In the genomic region with DNA sequence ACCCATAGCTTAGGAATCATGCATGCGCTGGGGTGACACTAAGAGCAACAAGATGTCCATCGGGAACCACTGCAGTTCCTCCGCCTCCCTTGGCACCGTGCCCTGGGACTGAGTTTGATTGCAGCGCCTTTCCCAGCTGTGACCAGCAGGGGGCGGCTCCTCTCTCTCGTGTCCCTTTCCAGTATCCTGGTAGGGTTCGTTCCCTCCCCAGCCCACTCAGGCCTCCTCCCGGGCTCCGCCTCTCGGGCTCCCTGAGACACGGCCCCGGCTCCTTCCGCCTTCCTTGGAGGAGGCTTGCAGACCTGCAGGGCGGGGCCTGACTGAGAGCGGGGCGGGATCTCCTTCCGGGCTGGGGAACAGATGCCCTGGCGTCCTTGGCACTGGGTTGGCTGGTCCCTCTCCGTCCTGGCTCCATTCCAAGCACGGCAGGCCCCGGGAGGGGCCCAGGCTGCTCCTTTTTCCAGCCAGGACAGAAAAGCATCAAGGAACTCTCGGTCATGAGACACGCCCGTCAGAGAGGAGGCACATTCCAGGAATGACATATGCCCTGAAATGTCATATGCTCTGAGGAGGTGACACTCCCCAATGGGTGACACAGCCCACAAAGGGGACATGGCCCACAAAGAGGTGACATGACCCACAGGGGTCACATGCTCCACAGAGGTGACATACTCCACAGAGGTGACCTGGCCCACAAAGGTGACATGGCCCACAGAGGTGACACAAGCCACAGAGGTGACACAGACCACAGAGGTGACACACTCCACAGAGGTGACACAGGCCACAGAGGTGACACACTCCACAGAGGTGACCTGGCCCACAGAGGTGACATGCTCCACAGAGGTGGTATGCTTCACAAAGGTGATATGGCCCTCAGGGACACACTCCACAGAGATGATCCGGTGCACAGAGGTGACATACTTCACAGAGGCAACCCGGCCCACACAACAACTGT, we compare ENCODE assay signal across 8 cellular contexts.
A peak's percentile ranks its signal among the peaks of the same experiment; 100 is the strongest.
DNase-seq lines count a peak whose midpoint lies in the region; ATAC-seq and TF ChIP-seq lines count a peak whose summit lies in the region.

No MANE protein-coding gene starts in this region.

- H3K4me1 ChIP-seq in fibroblast of lung (ENCODE audit: control insufficient read depth, extremely low read depth, insufficient read depth, low read length), result peaks cover 31% of the 10 kb centered on the region
- peaks cover 14 to 20% of the 10 kb centered on the region in 2 donors for H3K4me1 ChIP-seq in naive thymus-derived CD4-positive, alpha-beta T cell (ENCODE audit: control insufficient read depth in 2 of 2, insufficient read depth in 2 of 2, low read length in 2 of 2)

- H3K9ac ChIP-seq in fibroblast of lung (ENCODE audit: insufficient read depth, low read length), result no peak overlapping the region

- TF ChIP-seq CTCF in GM12874 (IDR thresholded peaks at IDR 0.05; ENCODE audit: insufficient read depth, low read depth, low read length) (peak; percentile 94), fibroblast of lung (conservative IDR thresholded peaks at IDR 0.05 in 1 of 2, IDR thresholded peaks at IDR 0.05 in 1 of 2; ENCODE audit: low read depth in 1 of 2, low read length in 2 of 2) (peak; percentile 75 to 94)

- H3K27ac Mint-ChIP-seq in activated T-helper 1 cell treated with anti-CD3 and anti-CD28 coated beads, Interleukin-12 subunit alpha, Interleukin-12 subunit beta, Interleukin-2, Interleukin-4 antibody, amounts not matched to agents 30 ng/mL and 10 ng/mL and 1 ng/mL, durations not matched to agents 14 hours and 24 hours and 36 hours, result no peak overlapping the region
- H3K27ac Mint-ChIP-seq in naive thymus-derived CD4-positive, alpha-beta T cell, result peak overlapping the region in 2 of 9 donors; percentile 15 to 17

- CTCF ChIA-PET in naive thymus-derived CD4-positive, alpha-beta T cell (lab: Charles Lee), result interaction anchor here (0.6 to 2.1 kb wide), 9 partner anchors 10 to 429 kb away, joined by 3 to 10 read pairs (median 3); no protein-coding TSS in a partner anchor

- H3K4me1 Mint-ChIP-seq in activated T-helper 1 cell treated with anti-CD3 and anti-CD28 coated beads, Interleukin-12 subunit alpha, Interleukin-12 subunit beta, Interleukin-2, Interleukin-4 antibody, amounts not matched to agents 30 ng/mL and 10 ng/mL and 1 ng/mL, durations not matched to agents 14 hours and 24 hours and 36 hours (ENCODE audit: low read depth), result peaks cover 9% of the 10 kb centered on the region
- H3K4me1 Mint-ChIP-seq in naive thymus-derived CD4-positive, alpha-beta T cell, result peaks cover 5 to 20% (median 10%) of the 10 kb centered on the region in 7 donors

- no peaks in the 10 kb centered on the region for H4K20me1 ChIP-seq in fibroblast of lung (ENCODE audit: control insufficient read depth, extremely low read depth, insufficient read depth, low read length)

- no peaks in the 10 kb centered on the region for H3K36me3 Mint-ChIP-seq in activated T-helper 1 cell treated with anti-CD3 and anti-CD28 coated beads, Interleukin-12 subunit alpha, Interleukin-12 subunit beta, Interleukin-2, Interleukin-4 antibody, amounts not matched to agents 30 ng/mL and 10 ng/mL and 1 ng/mL, durations not matched to agents 14 hours and 24 hours and 36 hours (ENCODE audit: low read depth)
- no peaks in the 10 kb centered on the region for H3K36me3 Mint-ChIP-seq in naive thymus-derived CD4-positive, alpha-beta T cell

- H3K4me3 ChIP-seq in Jurkat, Clone E6-1 (ENCODE audit: low read length), result no peak overlapping the region
- H3K4me3 ChIP-seq in fibroblast of lung (replicated peaks in 1 of 4; ENCODE audit: control extremely low read depth in 1 of 4, insufficient read depth in 1 of 4, low read depth in 3 of 4, low read length in 4 of 4), result peak overlapping the region in 3 of 4 experiments; percentile 16 to 52 (median 46)
- no peak overlapping the region for H3K4me3 ChIP-seq in naive thymus-derived CD4-positive, alpha-beta T cell (ENCODE audit: low read length)

- H2AFZ ChIP-seq in fibroblast of lung (ENCODE audit: low read length), result peak overlapping the region; percentile 74

- peak overlapping the region; percentile 48 for H3K4me2 ChIP-seq in fibroblast of lung (ENCODE audit: extremely low read depth, insufficient read depth, low read length)

- no peak overlapping the region for H3K4me3 Mint-ChIP-seq in activated T-helper 1 cell treated with anti-CD3 and anti-CD28 coated beads, Interleukin-12 subunit alpha, Interleukin-12 subunit beta, Interleukin-2, Interleukin-4 antibody, amounts not matched to agents 30 ng/mL and 10 ng/mL and 1 ng/mL, durations not matched to agents 14 hours and 24 hours and 36 hours
- H3K4me3 Mint-ChIP-seq in naive thymus-derived CD4-positive, alpha-beta T cell, result peak overlapping the region in 9 of 10 donors; percentile 0 to 66 (median 35)

- ATAC-seq in naive thymus-derived CD4-positive, alpha-beta T cell, result peak; percentile 75
- no peak for ATAC-seq in HG03378 (IDR thresholded peaks at IDR 0.05; ENCODE audit: unreplicated experiment)

- no peaks in the 10 kb centered on the region for H3K27me3 ChIP-seq in fibroblast of lung (ENCODE audit: control insufficient read depth, insufficient read depth, low read length)
- no peaks in the 10 kb centered on the region for H3K27me3 ChIP-seq in naive thymus-derived CD4-positive, alpha-beta T cell (ENCODE audit: control insufficient read depth in 2 of 2, insufficient read depth in 2 of 2, low read length in 2 of 2)

- intact Hi-C loops in activated T-helper 1 cell treated with anti-CD3 and anti-CD28 coated beads, Interleukin-12 subunit alpha, Interleukin-12 subunit beta, Interleukin-2, Interleukin-4 antibody, amounts not matched to agents 30 ng/mL and 10 ng/mL and 1 ng/mL, durations not matched to agents 14 hours and 24 hours and 36 hours (cut with micrococcal nuclease), result loop anchor here (1.0 kb wide), 1 partner anchor 429 kb away; no protein-coding TSS in a partner anchor
- intact Hi-C loops in naive thymus-derived CD4-positive, alpha-beta T cell (cut with micrococcal nuclease), result loop anchor here (1.0 to 5.0 kb wide), 3 partner anchors 14 to 429 kb away; a partner anchor contains a TSS

- no peaks in the 10 kb centered on the region for H3K79me2 ChIP-seq in fibroblast of lung (ENCODE audit: control insufficient read depth, insufficient read depth, low read length)

- no peaks in the 10 kb centered on the region for H3K36me3 ChIP-seq in fibroblast of lung (ENCODE audit: control insufficient read depth, insufficient read depth, low read length)
- no peaks in the 10 kb centered on the region for H3K36me3 ChIP-seq in naive thymus-derived CD4-positive, alpha-beta T cell (ENCODE audit: control insufficient read depth in 2 of 3, insufficient read depth in 3 of 3, low read length in 3 of 3)

- POLR2A ChIA-PET in naive thymus-derived CD4-positive, alpha-beta T cell (lab: Charles Lee), result interaction anchor here (0.7 to 1.9 kb wide), 2 partner anchors 11 to 15 kb away, joined by 3 to 11 read pairs; no protein-coding TSS in a partner anchor

- DNase-seq in Jurkat, Clone E6-1 (ENCODE audit: low read depth, low spot score), result peak; percentile 54
- DNase-seq in RKO (ENCODE audit: low spot score) (peak; percentile 97), fibroblast of lung (ENCODE audit: low read depth in 2 of 2) (peak; percentile 94 to 95)
- DNase-seq in activated T-helper 1 cell treated with anti-CD3 and anti-CD28 coated beads, Interleukin-12 subunit alpha, Interleukin-12 subunit beta, Interleukin-2, Interleukin-4 antibody, amounts not matched to agents 30 ng/mL and 10 ng/mL and 1 ng/mL, durations not matched to agents 14 hours and 24 hours and 36 hours (ENCODE audit: low spot score), result peak; percentile 40
- peak; percentile 48 to 76 (median 68) for DNase-seq in naive thymus-derived CD4-positive, alpha-beta T cell
- peak; percentile 26 to 53 for DNase-seq in stimulated activated CD8-positive, alpha-beta memory T cell treated with anti-CD3 and anti-CD28 coated beads, Interleukin-7, amount 100 ng/mL, for 48 hours (ENCODE audit: extremely low read depth in 1 of 2, low read depth in 1 of 2)

- H3K27ac ChIP-seq in fibroblast of lung (ENCODE audit: insufficient read depth, low read length), result no peak overlapping the region
- no peak overlapping the region for H3K27ac ChIP-seq in naive thymus-derived CD4-positive, alpha-beta T cell (ENCODE audit: low read depth, low read length)

- no peaks in the 10 kb centered on the region for H3K9me3 ChIP-seq in fibroblast of lung (ENCODE audit: control insufficient read depth, insufficient read depth, low read depth, low read length)
- H3K9me3 ChIP-seq in naive thymus-derived CD4-positive, alpha-beta T cell (ENCODE audit: control insufficient read depth in 2 of 3, low read length in 3 of 3), result no peaks in the 10 kb centered on the region

- no peaks in the 10 kb centered on the region for H3K9me3 Mint-ChIP-seq in activated T-helper 1 cell treated with anti-CD3 and anti-CD28 coated beads, Interleukin-12 subunit alpha, Interleukin-12 subunit beta, Interleukin-2, Interleukin-4 antibody, amounts not matched to agents 30 ng/mL and 10 ng/mL and 1 ng/mL, durations not matched to agents 14 hours and 24 hours and 36 hours
- H3K9me3 Mint-ChIP-seq in naive thymus-derived CD4-positive, alpha-beta T cell, result no peaks in the 10 kb centered on the region

- peaks cover 19% of the 10 kb centered on the region for H3K27me3 Mint-ChIP-seq in activated T-helper 1 cell treated with anti-CD3 and anti-CD28 coated beads, Interleukin-12 subunit alpha, Interleukin-12 subunit beta, Interleukin-2, Interleukin-4 antibody, amounts not matched to agents 30 ng/mL and 10 ng/mL and 1 ng/mL, durations not matched to agents 14 hours and 24 hours and 36 hours (ENCODE audit: insufficient read depth)
- peaks cover 0 to 21% (median 0%) of the 10 kb centered on the region in 5 donors for H3K27me3 Mint-ChIP-seq in naive thymus-derived CD4-positive, alpha-beta T cell

Comparison
In these comparisons a context has a peak if more than half of its experiments do, and no peak if none do; other contexts are left out.
1. DNase-seq: peak in every context shown above with its lines; median percentile 97 in RKO; 94 in fibroblast of lung; 68 in naive thymus-derived CD4-positive, alpha-beta T cell; 54 in Jurkat, Clone E6-1; 40 in activated T-helper 1 cell treated with anti-CD3 and anti-CD28 coated beads, Interleukin-12 subunit alpha, Interleukin-12 subunit beta, Interleukin-2, Interleukin-4 antibody, amounts not matched to agents 30 ng/mL and 10 ng/mL and 1 ng/mL, durations not matched to agents 14 hours and 24 hours and 36 hours; 40 in stimulated activated CD8-positive, alpha-beta memory T cell treated with anti-CD3 and anti-CD28 coated beads, Interleukin-7, amount 100 ng/mL, for 48 hours.
2. H3K4me3 ChIP-seq: peak in fibroblast of lung (3 of 4); none in Jurkat, Clone E6-1 (single experiment) and naive thymus-derived CD4-positive, alpha-beta T cell (single experiment).